Comparison of ENCODE assay signal across 1 cellular context in the genomic region with DNA sequence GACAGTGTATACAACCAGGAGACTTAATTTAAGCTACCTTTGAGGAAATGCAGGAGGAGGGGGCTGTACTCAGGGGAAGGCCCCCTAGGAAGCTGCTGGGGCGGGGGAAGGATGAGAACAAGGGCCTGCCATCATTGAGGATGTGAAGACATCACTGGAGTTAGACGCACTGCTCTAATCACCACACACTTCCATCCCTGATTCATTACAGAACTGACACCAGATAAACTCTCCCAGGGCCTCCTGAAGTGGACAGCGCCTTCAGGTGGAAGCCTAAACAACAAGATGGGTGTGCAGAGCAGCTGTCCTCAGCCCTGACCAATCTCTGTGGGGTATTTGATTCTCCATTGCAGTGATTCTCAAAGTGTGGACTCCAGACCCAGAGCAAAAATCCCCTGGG.
A peak's percentile ranks its signal among the peaks of the same experiment; 100 is the strongest.
TF ChIP-seq lines count a peak whose summit lies in the region.

No MANE protein-coding gene starts in this region.

TF ChIP-seq in GM12878, 131 proteins besides CTCF, POLR2A, EP300 and RAD21 (continued from another document):
- TF ChIP-seq, protein P1, sequence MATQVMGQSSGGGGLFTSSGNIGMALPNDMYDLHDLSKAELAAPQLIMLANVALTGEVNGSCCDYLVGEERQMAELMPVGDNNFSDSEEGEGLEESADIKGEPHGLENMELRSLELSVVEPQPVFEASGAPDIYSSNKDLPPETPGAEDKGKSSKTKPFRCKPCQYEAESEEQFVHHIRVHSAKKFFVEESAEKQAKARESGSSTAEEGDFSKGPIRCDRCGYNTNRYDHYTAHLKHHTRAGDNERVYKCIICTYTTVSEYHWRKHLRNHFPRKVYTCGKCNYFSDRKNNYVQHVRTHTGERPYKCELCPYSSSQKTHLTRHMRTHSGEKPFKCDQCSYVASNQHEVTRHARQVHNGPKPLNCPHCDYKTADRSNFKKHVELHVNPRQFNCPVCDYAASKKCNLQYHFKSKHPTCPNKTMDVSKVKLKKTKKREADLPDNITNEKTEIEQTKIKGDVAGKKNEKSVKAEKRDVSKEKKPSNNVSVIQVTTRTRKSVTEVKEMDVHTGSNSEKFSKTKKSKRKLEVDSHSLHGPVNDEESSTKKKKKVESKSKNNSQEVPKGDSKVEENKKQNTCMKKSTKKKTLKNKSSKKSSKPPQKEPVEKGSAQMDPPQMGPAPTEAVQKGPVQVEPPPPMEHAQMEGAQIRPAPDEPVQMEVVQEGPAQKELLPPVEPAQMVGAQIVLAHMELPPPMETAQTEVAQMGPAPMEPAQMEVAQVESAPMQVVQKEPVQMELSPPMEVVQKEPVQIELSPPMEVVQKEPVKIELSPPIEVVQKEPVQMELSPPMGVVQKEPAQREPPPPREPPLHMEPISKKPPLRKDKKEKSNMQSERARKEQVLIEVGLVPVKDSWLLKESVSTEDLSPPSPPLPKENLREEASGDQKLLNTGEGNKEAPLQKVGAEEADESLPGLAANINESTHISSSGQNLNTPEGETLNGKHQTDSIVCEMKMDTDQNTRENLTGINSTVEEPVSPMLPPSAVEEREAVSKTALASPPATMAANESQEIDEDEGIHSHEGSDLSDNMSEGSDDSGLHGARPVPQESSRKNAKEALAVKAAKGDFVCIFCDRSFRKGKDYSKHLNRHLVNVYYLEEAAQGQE (IDR thresholded peaks at IDR 0.05; ENCODE audit: low read depth, low read length): peak; percentile 64; the same call in 1 of the 2 replicates
- TF ChIP-seq TCF7 (IDR thresholded peaks at IDR 0.05; ENCODE audit: borderline replicate concordance) (no peak), ETV6 (conservative IDR thresholded peaks at IDR 0.05 in 1 of 2, IDR thresholded peaks at IDR 0.05 in 1 of 2; ENCODE audit: borderline replicate concordance in 1 of 2, low read depth in 1 of 2) (peak in 1 of 2 experiments; percentile 46; a peak in 1 of 4 replicates), DPF2 (IDR thresholded peaks at IDR 0.05) (no peak), KLF5 (IDR thresholded peaks at IDR 0.05; ENCODE audit: partially characterized antibody) (no peak), JUNB (IDR thresholded peaks at IDR 0.05) (peak; percentile 15; the same call in 1 of the 2 replicates)
